Comparison of ENCODE assay signal across 1 cellular context in genomic region chr20:32263398-32263954, GRCh38.
TF ChIP-seq lines count a peak whose summit lies in the region.

No MANE protein-coding gene starts in this region.

TF ChIP-seq in HepG2, 621 proteins besides CTCF, POLR2A, EP300 and RAD21 (continued from another document and continues in another):
- TF ChIP-seq RNF219 (CRISPR knock-in tag; IDR thresholded peaks at IDR 0.05) (no peak), ZNF235 (CRISPR knock-in tag; IDR thresholded peaks at IDR 0.05; ENCODE audit: borderline replicate concordance) (no peak), TEF (CRISPR knock-in tag; IDR thresholded peaks at IDR 0.05) (0 out of 2 replicates have a peak, but pooled peaks have one; percentile 66), ELF3 (CRISPR knock-in tag; IDR thresholded peaks at IDR 0.05) (peak; percentile 42; the same call in 1 of the 2 replicates), ATF1 (CRISPR knock-in tag; IDR thresholded peaks at IDR 0.05) (0 out of 2 replicates have a peak, but pooled peaks have one; percentile 29), ZSCAN12 (CRISPR knock-in tag; IDR thresholded peaks at IDR 0.05) (no peak), ZNF839 (CRISPR knock-in tag; IDR thresholded peaks at IDR 0.05; ENCODE audit: borderline replicate concordance) (no peak), ZNF382 (CRISPR knock-in tag; IDR thresholded peaks at IDR 0.05; ENCODE audit: borderline replicate concordance) (no peak), ZEB1 (IDR thresholded peaks at IDR 0.05; ENCODE audit: insufficient replicate concordance, low read depth) (no peak), MEF2D (CRISPR knock-in tag; IDR thresholded peaks at IDR 0.05) (0 out of 2 replicates have a peak, but pooled peaks have one; percentile 22), ZBTB14 (CRISPR knock-in tag; IDR thresholded peaks at IDR 0.05) (no peak), TRIM24 (CRISPR knock-in tag; IDR thresholded peaks at IDR 0.05) (no peak), HHEX (CRISPR knock-in tag; IDR thresholded peaks at IDR 0.05) (no peak), ZNF503 (CRISPR knock-in tag; IDR thresholded peaks at IDR 0.05) (0 out of 2 replicates have a peak, but pooled peaks have one; percentile 41), MLLT10 (CRISPR knock-in tag; IDR thresholded peaks at IDR 0.05) (0 out of 2 replicates have a peak, but pooled peaks have one; percentile 36), ZBTB10 (CRISPR knock-in tag; IDR thresholded peaks at IDR 0.05; ENCODE audit: borderline replicate concordance) (0 out of 2 replicates have a peak, but pooled peaks have one; percentile 31), SNAI1 (CRISPR knock-in tag; IDR thresholded peaks at IDR 0.05; ENCODE audit: borderline replicate concordance) (no peak), FOXK2 (IDR thresholded peaks at IDR 0.05) (no peak), DZIP1 (CRISPR knock-in tag; IDR thresholded peaks at IDR 0.05) (no peak), ZNF512B (CRISPR knock-in tag; IDR thresholded peaks at IDR 0.05; ENCODE audit: borderline replicate concordance) (no peak), HDAC1 (CRISPR knock-in tag; IDR thresholded peaks at IDR 0.05) (peak; percentile 74), GMEB2 (CRISPR knock-in tag; IDR thresholded peaks at IDR 0.05; ENCODE audit: low read depth) (no peak), GATA4 (IDR thresholded peaks at IDR 0.05; ENCODE audit: borderline replicate concordance, low read depth) (no peak), ZNF432 (CRISPR knock-in tag; IDR thresholded peaks at IDR 0.05; ENCODE audit: borderline replicate concordance) (no peak), SNAPC2 (CRISPR knock-in tag; IDR thresholded peaks at IDR 0.05) (no peak), ZNF770 (CRISPR knock-in tag; IDR thresholded peaks at IDR 0.05) (peak; percentile 100), ARNT2 (CRISPR knock-in tag; IDR thresholded peaks at IDR 0.05; ENCODE audit: low read depth) (no peak), ZMYM4 (CRISPR knock-in tag; IDR thresholded peaks at IDR 0.05) (peak; percentile 50; the same call in 1 of the 2 replicates), TAF15 (IDR thresholded peaks at IDR 0.05; ENCODE audit: low read depth, low read length, poor library complexity, severe bottlenecking) (no peak), RFXAP (CRISPR knock-in tag; IDR thresholded peaks at IDR 0.05; ENCODE audit: borderline replicate concordance) (0 out of 2 replicates have a peak, but pooled peaks have one; percentile 26), CBX2 (IDR thresholded peaks at IDR 0.05; ENCODE audit: low read depth, low read length) (no peak), CBX2 (CRISPR knock-in tag; IDR thresholded peaks at IDR 0.05; ENCODE audit: low read depth) (no peak), ZNF121 (CRISPR knock-in tag; IDR thresholded peaks at IDR 0.05) (no peak), TGIF2 (CRISPR knock-in tag; IDR thresholded peaks at IDR 0.05) (no peak), PAWR (CRISPR knock-in tag; IDR thresholded peaks at IDR 0.05; ENCODE audit: borderline replicate concordance) (no peak), IKZF1 (IDR thresholded peaks at IDR 0.05) (no peak), ZNF224 (CRISPR knock-in tag; IDR thresholded peaks at IDR 0.05) (no peak), ZNF691 (CRISPR knock-in tag; IDR thresholded peaks at IDR 0.05; ENCODE audit: borderline replicate concordance, low read depth) (no peak), ZBTB25 (CRISPR knock-in tag; IDR thresholded peaks at IDR 0.05) (no peak), EED (CRISPR knock-in tag; IDR thresholded peaks at IDR 0.05) (no peak)
